ENCODE assay signal across 8 cellular contexts in genomic region chr17:42387221-42387657, GRCh38. TPM values are rescaled to one million over a fixed set of nuclear protein-coding genes. Genes with fewer than 3 reads are reported as not detected.
DNase-seq lines count a peak whose midpoint lies in the region; ATAC-seq, FAIRE-seq and TF ChIP-seq lines count a peak whose summit lies in the region.

No MANE protein-coding gene starts in this region.

- peak overlapping the region; percentile 88 to 100 (median 100) for H3K27ac Mint-ChIP-seq in immature natural killer cell

- 0 to 6% (median 3%) methylated on average over 7 of the region's 7 CpGs for WGBS in adrenal gland, 4 donors

- no peaks in the 10 kb centered on the region for H3K27me3 ChIP-seq in adrenal gland
- no peaks in the 10 kb centered on the region for H3K27me3 ChIP-seq in stomach smooth muscle (ENCODE audit: control insufficient read depth in 1 of 2, insufficient read depth in 2 of 2, low read length in 2 of 2)

- H3K9ac ChIP-seq in stomach smooth muscle (ENCODE audit: low read length in 2 of 2): peak overlapping the region; percentile 98 to 100

- peaks cover 10 to 19% (median 12%) of the 10 kb centered on the region in 3 donors for H3K27me3 Mint-ChIP-seq in immature natural killer cell (ENCODE audit: low read depth in 3 of 3)

- H3K4me3 Mint-ChIP-seq in immature natural killer cell: peak overlapping the region; percentile 97 to 99 (median 97)

- H3K27ac ChIP-seq in adrenal gland (peak overlapping the region; percentile 96 to 100 (median 98)), stomach smooth muscle (ENCODE audit: low read length) (peak overlapping the region; percentile 100)

- peaks cover 39 to 62% of the 10 kb centered on the region in 2 donors for H3K4me1 Mint-ChIP-seq in immature natural killer cell

- FAIRE-seq in RCC 7860 (lab: Jason Lieb, UNC): no peak

- intact Hi-C loops in adrenal gland (cut with DNase I): no loop called here

- TF ChIP-seq POLR2A in adrenal gland (IDR thresholded peaks at IDR 0.05): no peak

- H3K4me3 ChIP-seq in adrenal gland (peak overlapping the region in 3 of 4 donors; percentile 20 to 75 (median 70)), stomach smooth muscle (ENCODE audit: low read length in 2 of 2) (peak overlapping the region; percentile 93 to 98)

- TF ChIP-seq CTCF in adrenal gland (IDR thresholded peaks at IDR 0.05): no peak

- H3K4me1 ChIP-seq in adrenal gland (replicated peaks in 1 of 2) (peaks cover 13 to 53% of the 10 kb centered on the region in 2 donors), stomach smooth muscle (ENCODE audit: control insufficient read depth, insufficient read depth, low read length) (peaks cover 13% of the 10 kb centered on the region)

- ATAC-seq in HG03135 (IDR thresholded peaks at IDR 0.05; ENCODE audit: unreplicated experiment): no peak

- H3K9me3 Mint-ChIP-seq in immature natural killer cell: no peaks in the 10 kb centered on the region

- H3K9me3 ChIP-seq in adrenal gland (replicated peaks in 1 of 3) (no peaks in the 10 kb centered on the region), stomach smooth muscle (ENCODE audit: control insufficient read depth in 2 of 2, low read length in 2 of 2) (no peaks in the 10 kb centered on the region)

- DNase-seq in EL (peak; percentile 55), NCI-H1105 treated with DMSO at 0.1 percent for 48 hours (lab: John Stamatoyannopoulos, UW) (peak; percentile 60), adrenal gland (peak in 1 of 7 donors; percentile 54), immature natural killer cell (peak in 1 of 3 donors; percentile 34), RCC 7860 (ENCODE audit: low spot score) (no peak), NCI-H510A (lab: John Stamatoyannopoulos, UW) (no peak)

- H3K36me3 ChIP-seq in adrenal gland (replicated peaks in 1 of 2): no peaks in the 10 kb centered on the region
- no peaks in the 10 kb centered on the region for H3K36me3 ChIP-seq in stomach smooth muscle (ENCODE audit: control insufficient read depth in 2 of 2, insufficient read depth in 2 of 2, low read length in 2 of 2)

- peaks cover 0 to 3% (median 0%) of the 10 kb centered on the region in 3 donors for H3K36me3 Mint-ChIP-seq in immature natural killer cell

RNA-seq across cellular contexts. Expression of gene STAT3, which starts 1.0 kb away (rescaled TPM):
- total RNA-seq in adrenal gland: 100 to 1,000 TPM; 132 to 282 (median 196) TPM
- 100 to 1,000 TPM in 1 of 3 donors, 10 to 100 TPM in 2; 49.0 to 132 (median 49.3) TPM for polyA plus RNA-seq in adrenal gland
- 100 to 1,000 TPM; 110 to 205 (median 127) TPM for polyA plus RNA-seq in immature natural killer cell

RNA-seq across cellular contexts. Expression of gene CAVIN1, which starts 35.8 kb away (rescaled TPM):
- total RNA-seq in adrenal gland: 100 to 1,000 TPM in 7 of 8 donors, 10 to 100 TPM in 1; 62.0 to 206 (median 162) TPM
- polyA plus RNA-seq in adrenal gland (100 to 1,000 TPM in 1 of 3 donors, 10 to 100 TPM in 2; 37.0 to 103 (median 79.8) TPM), immature natural killer cell (not detected)

Comparison
In these comparisons a context has a peak if more than half of its experiments do, and no peak if none do; other contexts are left out.
1. DNase-seq: peak in EL (single experiment) and NCI-H1105 treated with DMSO at 0.1 percent for 48 hours (single experiment); none in RCC 7860 (single experiment) and NCI-H510A (single experiment).
2. RNA of gene CAVIN1, which starts 35.8 kb away (polyA plus RNA-seq): 37.0 to 103 TPM in adrenal gland; not detected in immature natural killer cell; every median in the first group is over 10 times any median in the second.